Comparison of ENCODE assay signal across 1 cellular context in genomic region chr11:33696411-33696810, GRCh38.
TF ChIP-seq lines count a peak whose summit lies in the region.

No MANE protein-coding gene starts in this region.

TF ChIP-seq in K562, 482 proteins besides CTCF, POLR2A, EP300 and RAD21:
- no peak for TF ChIP-seq ETV1 (tag; conservative IDR thresholded peaks at IDR 0.05; ENCODE audit: low read depth)
- TF ChIP-seq SPI1 (IDR thresholded peaks at IDR 0.05; ENCODE audit: borderline replicate concordance, low read depth, low read length) = peak; percentile 81
